1 cellular context compared by ENCODE assay signal in genomic region chr22:35590634-35591295, GRCh38.
A peak's percentile ranks its signal among the peaks of the same experiment; 100 is the strongest.
TF ChIP-seq lines count a peak whose summit lies in the region.

No MANE protein-coding gene starts in this region.

TF ChIP-seq in HEK293, 187 proteins besides CTCF, POLR2A, EP300 and RAD21 (continued from another document):
- TF ChIP-seq ZNF707 (tag by site-specific recombination; IDR thresholded peaks at IDR 0.05) (no peak), ZFHX2 (tag by site-specific recombination; conservative IDR thresholded peaks at IDR 0.05) (peak; percentile 90)
